ENCODE assay signal across 10 cellular contexts in the genomic region with DNA sequence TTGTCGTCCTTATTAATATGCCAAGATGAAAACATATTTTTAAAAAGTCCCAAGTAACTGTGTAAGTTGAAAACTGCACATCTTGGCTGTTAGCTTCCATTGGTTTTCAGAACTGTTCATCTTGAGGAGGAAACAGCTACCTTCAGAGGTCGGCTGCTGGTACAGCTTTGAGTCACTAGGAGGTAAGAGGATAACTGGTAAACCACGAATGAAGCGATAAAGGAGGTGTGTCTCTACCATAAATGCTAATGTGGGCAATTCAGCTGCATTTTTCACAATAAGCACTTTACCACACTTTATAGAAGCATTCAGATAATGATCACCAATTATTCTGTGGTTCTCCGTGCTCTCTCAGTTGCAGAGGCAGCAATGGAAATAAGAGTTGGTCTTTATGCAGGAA.
A peak's percentile ranks its signal among the peaks of the same experiment; 100 is the strongest.
DNase-seq lines count a peak whose midpoint lies in the region; ATAC-seq and TF ChIP-seq lines count a peak whose summit lies in the region.
"Had no signal": no experiment of that assay in that cellular context is flagged by ENCODE, and none has a peak within 500 bp of the region (broad histone marks: within the 10 kb centered on the region; RNA-seq: fewer than 3 reads in every experiment).

No MANE protein-coding gene starts in this region.

- no peak overlapping the region for H3K27ac ChIP-seq in OCI-LY3 (ENCODE audit: low read length)
- H3K27ac ChIP-seq: pancreas had no signal

- peak overlapping the region; percentile 98 for H3K4me2 ChIP-seq in OCI-LY3 (ENCODE audit: low read length)

- H3K36me3 ChIP-seq in OCI-LY3 (replicated peaks; ENCODE audit: low read depth, low read length), result peaks cover 9% of the 10 kb centered on the region
- H3K36me3 ChIP-seq: HAP-1, pancreas had no signal

- peaks cover 5% of the 10 kb centered on the region; the same call in 1 of the 2 replicates for H3K27me3 ChIP-seq in OCI-LY3 (ENCODE audit: low read depth, low read length)
- H3K27me3 ChIP-seq: pancreas had no signal

- peaks cover 49% of the 10 kb centered on the region for H3K4me1 Mint-ChIP-seq in activated T-cell treated with anti-CD3 and anti-CD28 coated beads, Interleukin-2, amount 50 U/mL, for 24 hours (ENCODE audit: low read depth)
- H3K4me1 Mint-ChIP-seq in stimulated activated effector memory CD8-positive, alpha-beta T cell treated with anti-CD3 and anti-CD28 coated beads, Interleukin-12 subunit alpha, Interleukin-12 subunit beta, amount 100 ng/mL, for 72 hours, result peaks cover 26% of the 10 kb centered on the region

- peaks cover 2% of the 10 kb centered on the region for H3K9me3 Mint-ChIP-seq in activated T-cell treated with anti-CD3 and anti-CD28 coated beads, Interleukin-2, amount 50 U/mL, for 24 hours
- no peaks in the 10 kb centered on the region for H3K9me3 Mint-ChIP-seq in stimulated activated effector memory CD8-positive, alpha-beta T cell treated with anti-CD3 and anti-CD28 coated beads, Interleukin-12 subunit alpha, Interleukin-12 subunit beta, amount 100 ng/mL, for 72 hours

- no peaks in the 10 kb centered on the region for H3K9me3 ChIP-seq in OCI-LY3 (ENCODE audit: insufficient read depth, low read length)
- H3K9me3 ChIP-seq: HAP-1, pancreas had no signal

- H3K4me1 ChIP-seq in OCI-LY3 (ENCODE audit: low read length), result peaks cover 20% of the 10 kb centered on the region

- peak overlapping the region; percentile 91 for H3K4me3 ChIP-seq in OCI-LY3 (ENCODE audit: low read length)
- H3K4me3 ChIP-seq: HAP-1, pancreas had no signal

- TF ChIP-seq CTCF in OCI-LY3 (IDR thresholded peaks at IDR 0.05; ENCODE audit: low read depth, low read length), result no peak

- no peak overlapping the region for H2AFZ ChIP-seq in OCI-LY3 (ENCODE audit: low read depth, low read length)

- no peaks in the 10 kb centered on the region for H3K27me3 Mint-ChIP-seq in activated T-cell treated with anti-CD3 and anti-CD28 coated beads, Interleukin-2, amount 50 U/mL, for 24 hours

- H3K9ac ChIP-seq in OCI-LY3 (ENCODE audit: low read length), result 0 out of 2 replicates have a peak overlapping the region, but pooled peaks have one; percentile 20

- no peak for DNase-seq in activated T-cell treated with anti-CD3 and anti-CD28 coated beads, Interleukin-2, amount 50 U/mL, for 24 hours
- DNase-seq in activated T-cell treated with anti-CD3 and anti-CD28 coated beads, Interleukin-2, amount 50 U/mL, for 1 hour, result no peak
- DNase-seq in astrocyte of the hippocampus (ENCODE audit: low read depth, low spot score) (peak; percentile 59), left lobe of liver (ENCODE audit: low spot score) (no peak), D341Med (ENCODE audit: low spot score) (no peak)
- DNase-seq in stimulated activated effector memory CD8-positive, alpha-beta T cell treated with anti-CD3 and anti-CD28 coated beads, Interleukin-12 subunit alpha, Interleukin-12 subunit beta, amount 100 ng/mL, for 72 hours (ENCODE audit: low spot score in 2 of 2), result peak in 1 of 2 donors; percentile 67

- H3K79me2 ChIP-seq in OCI-LY3 (ENCODE audit: low read length), result peaks cover 11% of the 10 kb centered on the region

- no peaks in the 10 kb centered on the region for H4K20me1 ChIP-seq in OCI-LY3 (ENCODE audit: insufficient read depth, low read length)

- peak overlapping the region; percentile 74 for H3K27ac Mint-ChIP-seq in activated T-cell treated with anti-CD3 and anti-CD28 coated beads, Interleukin-2, amount 50 U/mL, for 24 hours
- peak overlapping the region; percentile 23 for H3K27ac Mint-ChIP-seq in stimulated activated effector memory CD8-positive, alpha-beta T cell treated with anti-CD3 and anti-CD28 coated beads, Interleukin-12 subunit alpha, Interleukin-12 subunit beta, amount 100 ng/mL, for 72 hours

- H3K36me3 Mint-ChIP-seq in activated T-cell treated with anti-CD3 and anti-CD28 coated beads, Interleukin-2, amount 50 U/mL, for 24 hours (ENCODE audit: low read depth), result peaks cover 2% of the 10 kb centered on the region
- peaks cover 17% of the 10 kb centered on the region for H3K36me3 Mint-ChIP-seq in stimulated activated effector memory CD8-positive, alpha-beta T cell treated with anti-CD3 and anti-CD28 coated beads, Interleukin-12 subunit alpha, Interleukin-12 subunit beta, amount 100 ng/mL, for 72 hours

- peak overlapping the region; percentile 6 for H3K4me3 Mint-ChIP-seq in activated T-cell treated with anti-CD3 and anti-CD28 coated beads, Interleukin-2, amount 50 U/mL, for 24 hours
- H3K4me3 Mint-ChIP-seq in stimulated activated effector memory CD8-positive, alpha-beta T cell treated with anti-CD3 and anti-CD28 coated beads, Interleukin-12 subunit alpha, Interleukin-12 subunit beta, amount 100 ng/mL, for 72 hours, result peak overlapping the region; percentile 88

- peak; percentile 54 for ATAC-seq in stimulated activated effector memory CD8-positive, alpha-beta T cell treated with anti-CD3 and anti-CD28 coated beads, Interleukin-12 subunit alpha, Interleukin-12 subunit beta, amount 100 ng/mL, for 72 hours
- ATAC-seq in left lobe of liver (no peak), HG02642 (IDR thresholded peaks at IDR 0.05; ENCODE audit: poor library complexity, unreplicated experiment) (no peak)
